25 cellular contexts compared by ENCODE assay signal in the genomic region with DNA sequence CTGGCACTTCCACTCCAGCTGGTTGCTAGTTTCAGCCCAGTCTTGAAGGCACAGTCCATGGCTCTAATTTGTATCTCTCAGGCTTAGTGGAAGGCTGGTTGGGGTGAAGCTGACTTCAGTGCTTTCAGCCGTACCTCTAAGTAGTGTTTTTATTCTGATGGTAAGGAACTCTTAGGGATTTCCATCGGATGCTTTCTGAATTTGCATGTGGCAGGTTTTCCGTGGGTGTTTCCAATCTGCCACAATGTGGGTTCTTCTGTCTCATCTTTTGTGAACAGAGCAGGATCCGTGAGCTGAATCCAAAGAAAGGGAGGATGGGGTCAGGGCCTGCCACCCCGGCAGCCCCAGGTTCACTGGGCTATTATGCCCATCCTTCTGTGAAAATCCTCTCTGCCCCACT.
DNase-seq lines count a peak whose midpoint lies in the region; FAIRE-seq and TF ChIP-seq lines count a peak whose summit lies in the region.
"Had no signal": no experiment of that assay in that cellular context is flagged by ENCODE, and none has a peak within 500 bp of the region (broad histone marks: within the 10 kb centered on the region; RNA-seq: fewer than 3 reads in every experiment).

No MANE protein-coding gene starts in this region.

- H3K36me3 Mint-ChIP-seq in neural crest cell (ENCODE audit: low read depth) = no peaks in the 10 kb centered on the region
- H3K36me3 Mint-ChIP-seq in Calu3 (ENCODE audit: insufficient read depth, unreplicated experiment) = no peaks in the 10 kb centered on the region

- H3K27me3 ChIP-seq in BLaER1 (no peaks in the 10 kb centered on the region), SJCRH30 (no peaks in the 10 kb centered on the region)

- H3K27ac ChIP-seq in BLaER1 (no peak overlapping the region), SJCRH30 (no peak overlapping the region)
- H3K27ac ChIP-seq: C4-2B, GM23248 had no signal

- H3K4me1 ChIP-seq in BLaER1 (peaks cover 56% of the 10 kb centered on the region), SJCRH30 (no peaks in the 10 kb centered on the region)
- H3K4me1 ChIP-seq: Caco-2 had no signal

- no peak for FAIRE-seq in D721Med (lab: Jason Lieb, UNC)
- FAIRE-seq: G401.6, GM12891, GM18507, H54, HTR-8/SVneo had no signal

- intact Hi-C loops in Calu3 (cut with micrococcal nuclease; ENCODE audit: unreplicated experiment) = no loop called here

- H3K27me3 Mint-ChIP-seq in neural crest cell (ENCODE audit: low read depth) (no peaks in the 10 kb centered on the region), Calu3 (ENCODE audit: unreplicated experiment) (no peaks in the 10 kb centered on the region)
- H3K27me3 Mint-ChIP-seq: B cell; CD4-positive, alpha-beta T cell had no signal

- DNase-seq in inferior parietal cortex (ENCODE audit: extremely low spot score) = peak; percentile 39
- DNase-seq in neural crest cell (ENCODE audit: low read depth, low spot score) = no peak
- peak; percentile 59 for DNase-seq in superior temporal gyrus (ENCODE audit: extremely low spot score)
- DNase-seq in SJCRH30 = no peak
- DNase-seq in Calu3 = no peak
- no peak for DNase-seq in activated T-cell treated with anti-CD3 and anti-CD28 coated beads, Interleukin-2, amount 50 U/mL, for 48 hours
- no peak for DNase-seq in D721Med (ENCODE audit: insufficient read length, low spot score)
- DNase-seq: 8988T; Caco-2; CD4-positive, alpha-beta T cell; DMS53; GM23248; HCEC 1CT; HFFc6; IMR-90; Karpas-422; KBM-7 had no signal

- no peak overlapping the region for H3K4me3 ChIP-seq in BLaER1
- H3K4me3 ChIP-seq in SJCRH30 = no peak overlapping the region
- H3K4me3 ChIP-seq: GM23248 had no signal

- peak overlapping the region; percentile 64 for H3K4me2 ChIP-seq in BLaER1

- no peak overlapping the region for H3K9ac ChIP-seq in BLaER1
- H3K9ac ChIP-seq: GM23248 had no signal

- H4K20me1 ChIP-seq in BLaER1 = no peaks in the 10 kb centered on the region

- H3K4me3 Mint-ChIP-seq in neural crest cell (no peak overlapping the region), Calu3 (ENCODE audit: low read depth, unreplicated experiment) (no peak overlapping the region)
- H3K4me3 Mint-ChIP-seq: B cell; CD4-positive, alpha-beta T cell; HFFc6 had no signal

- no peak for TF ChIP-seq CTCF in neural crest cell (conservative IDR thresholded peaks at IDR 0.05)
- no peak for TF ChIP-seq CTCF in Calu3 (IDR thresholded peaks at IDR 0.05; ENCODE audit: unreplicated experiment)
- no peak for TF ChIP-seq CTCF in D721Med (IDR thresholded peaks at IDR 0.05; ENCODE audit: insufficient read depth, missing control alignments)

- H3K9me3 ChIP-seq in BLaER1 (no peaks in the 10 kb centered on the region), SJCRH30 (replicated peaks) (no peaks in the 10 kb centered on the region)
- H3K9me3 ChIP-seq: Caco-2 had no signal

- H3K9me3 Mint-ChIP-seq in neural crest cell (no peaks in the 10 kb centered on the region), Calu3 (ENCODE audit: low read depth, unreplicated experiment) (peaks cover 10% of the 10 kb centered on the region)
- H3K9me3 Mint-ChIP-seq: CD4-positive, alpha-beta T cell had no signal

- H3K36me3 ChIP-seq in BLaER1 = no peaks in the 10 kb centered on the region
- no peaks in the 10 kb centered on the region for H3K36me3 ChIP-seq in SJCRH30

- CTCF ChIA-PET in Calu3 (lab: Charles Lee) = no interaction called here

- no TSS peak for BruUV-seq in Calu3 (replicated peaks; lab: Mats Ljungman, UMichigan)

- H3K27ac Mint-ChIP-seq in neural crest cell (ENCODE audit: unreplicated experiment) (peak overlapping the region; percentile 50), Calu3 (ENCODE audit: unreplicated experiment) (no peak overlapping the region)
- H3K27ac Mint-ChIP-seq: B cell; CD4-positive, alpha-beta T cell; HFFc6 had no signal

- H3K4me1 Mint-ChIP-seq in neural crest cell (peaks cover 16% of the 10 kb centered on the region), Calu3 (ENCODE audit: low read depth, unreplicated experiment) (no peaks in the 10 kb centered on the region)
- H3K4me1 Mint-ChIP-seq: B cell had no signal

Comparison
In these comparisons a context has a peak if more than half of its experiments do, and no peak if none do; other contexts are left out.
1. DNase-seq: peak in inferior parietal cortex (single experiment) and superior temporal gyrus (single experiment); none in neural crest cell (single experiment), SJCRH30 (0 of 2), Calu3 (single experiment), activated T-cell treated with anti-CD3 and anti-CD28 coated beads, Interleukin-2, amount 50 U/mL, for 48 hours (0 of 2) and D721Med (single experiment).